ENCODE assay signal across 1 cellular context in the genomic region with DNA sequence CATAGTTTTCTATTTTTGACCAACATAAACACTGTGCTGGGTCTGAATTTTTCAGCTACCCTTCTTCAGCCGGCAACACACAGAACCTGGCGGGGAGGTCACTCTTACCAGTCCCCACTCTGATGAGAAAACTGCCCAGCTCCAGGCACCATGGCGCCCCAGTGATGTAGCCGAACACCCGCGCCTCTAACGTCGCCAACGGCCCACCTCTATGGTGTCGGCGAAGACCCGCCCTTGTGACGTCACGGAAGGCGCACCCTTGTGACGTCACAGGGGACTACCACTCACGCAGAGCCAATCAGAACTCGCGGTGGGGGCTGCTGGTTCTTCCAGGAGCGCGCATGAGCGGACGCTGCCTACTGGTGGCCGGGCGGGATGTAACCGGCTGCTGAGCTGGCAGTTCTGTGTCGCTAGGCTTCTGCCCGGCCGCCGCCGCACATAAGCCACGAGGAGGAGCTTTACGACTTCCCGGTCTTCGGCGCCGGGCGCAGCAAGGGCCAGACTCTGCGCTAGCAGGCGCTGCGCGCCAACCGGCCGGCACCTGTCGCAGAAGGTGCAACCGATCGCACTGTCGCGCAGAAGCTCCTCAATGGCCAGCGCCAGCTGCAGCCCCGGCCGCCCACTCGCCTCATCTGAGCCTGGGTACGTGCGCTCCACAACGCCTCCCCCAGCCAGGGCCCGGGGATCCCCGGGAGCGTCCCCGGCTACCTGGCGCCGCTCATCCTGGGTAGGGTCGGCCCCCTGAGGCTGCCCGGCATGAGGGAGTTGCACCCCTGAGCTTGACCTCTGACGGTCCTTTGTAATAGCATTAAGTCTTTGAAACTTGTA.
TF ChIP-seq lines count a peak whose summit lies in the region.
"Not testable (repeated sequence)": the region's sequence is repeated elsewhere in the genome, so short reads cannot be mapped to it uniquely, and the experiment has no call there.

No MANE protein-coding gene starts in this region.

TF ChIP-seq in K562, 482 proteins besides CTCF, POLR2A, EP300 and RAD21 (continued from another document and continues in another):
- TF ChIP-seq E2F8 (IDR thresholded peaks at IDR 0.05; ENCODE audit: low read depth, partially characterized antibody), result peak; percentile 95
- TF ChIP-seq, protein P1, sequence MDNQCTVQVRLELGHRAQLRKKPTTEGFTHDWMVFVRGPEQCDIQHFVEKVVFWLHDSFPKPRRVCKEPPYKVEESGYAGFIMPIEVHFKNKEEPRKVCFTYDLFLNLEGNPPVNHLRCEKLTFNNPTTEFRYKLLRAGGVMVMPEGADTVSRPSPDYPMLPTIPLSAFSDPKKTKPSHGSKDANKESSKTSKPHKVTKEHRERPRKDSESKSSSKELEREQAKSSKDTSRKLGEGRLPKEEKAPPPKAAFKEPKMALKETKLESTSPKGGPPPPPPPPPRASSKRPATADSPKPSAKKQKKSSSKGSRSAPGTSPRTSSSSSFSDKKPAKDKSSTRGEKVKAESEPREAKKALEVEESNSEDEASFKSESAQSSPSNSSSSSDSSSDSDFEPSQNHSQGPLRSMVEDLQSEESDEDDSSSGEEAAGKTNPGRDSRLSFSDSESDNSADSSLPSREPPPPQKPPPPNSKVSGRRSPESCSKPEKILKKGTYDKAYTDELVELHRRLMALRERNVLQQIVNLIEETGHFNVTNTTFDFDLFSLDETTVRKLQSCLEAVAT (IDR thresholded peaks at IDR 0.05), result peak in 1 of 2 experiments; percentile 97; a peak in 2 of 4 replicates
- peak; percentile 62; the same call in 1 of the 2 replicates for TF ChIP-seq ELF4 (CRISPR knock-in tag; IDR thresholded peaks at IDR 0.05)
- TF ChIP-seq TRIM24 (IDR thresholded peaks at IDR 0.05), result peak in 1 of 2 experiments; percentile 7; a peak in 1 of 4 replicates
- TF ChIP-seq KLF16 (IDR thresholded peaks at IDR 0.05), result peak; percentile 57
- peak; percentile 81 for TF ChIP-seq MYBL2 (IDR thresholded peaks at IDR 0.05; ENCODE audit: low read depth)
- not testable (repeated sequence) for TF ChIP-seq MYBL2 (CRISPR knock-in tag; IDR thresholded peaks at IDR 0.05; ENCODE audit: borderline replicate concordance); FOXM1 (CRISPR knock-in tag; IDR thresholded peaks at IDR 0.05; ENCODE audit: low read depth)
- peak; percentile 98 for TF ChIP-seq CREB1 (IDR thresholded peaks at IDR 0.05)
- TF ChIP-seq CREB1 (CRISPR knock-in tag; IDR thresholded peaks at IDR 0.05), result peak; percentile 99
- peak; percentile 97 for TF ChIP-seq SUPT5H (IDR thresholded peaks at IDR 0.05)
- peak; percentile 26 for TF ChIP-seq RBBP5 (IDR thresholded peaks at IDR 0.05; ENCODE audit: borderline replicate concordance, insufficient read depth, low read length, poor library complexity, severe bottlenecking)
- TF ChIP-seq, protein P2, sequence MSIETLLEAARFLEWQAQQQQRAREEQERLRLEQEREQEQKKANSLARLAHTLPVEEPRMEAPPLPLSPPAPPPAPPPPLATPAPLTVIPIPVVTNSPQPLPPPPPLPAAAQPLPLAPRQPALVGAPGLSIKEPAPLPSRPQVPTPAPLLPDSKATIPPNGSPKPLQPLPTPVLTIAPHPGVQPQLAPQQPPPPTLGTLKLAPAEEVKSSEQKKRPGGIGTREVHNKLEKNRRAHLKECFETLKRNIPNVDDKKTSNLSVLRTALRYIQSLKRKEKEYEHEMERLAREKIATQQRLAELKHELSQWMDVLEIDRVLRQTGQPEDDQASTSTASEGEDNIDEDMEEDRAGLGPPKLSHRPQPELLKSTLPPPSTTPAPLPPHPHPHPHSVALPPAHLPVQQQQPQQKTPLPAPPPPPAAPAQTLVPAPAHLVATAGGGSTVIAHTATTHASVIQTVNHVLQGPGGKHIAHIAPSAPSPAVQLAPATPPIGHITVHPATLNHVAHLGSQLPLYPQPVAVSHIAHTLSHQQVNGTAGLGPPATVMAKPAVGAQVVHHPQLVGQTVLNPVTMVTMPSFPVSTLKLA (conservative IDR thresholded peaks at IDR 0.05), result peak; percentile 86 to 94
- TF ChIP-seq SETDB1 (IDR thresholded peaks at IDR 0.05; ENCODE audit: low read length), result peak; percentile 91
- peak; percentile 97 for TF ChIP-seq POLR2B (IDR thresholded peaks at IDR 0.05; ENCODE audit: low read depth, partially characterized antibody)
- TF ChIP-seq NR2C1 (IDR thresholded peaks at IDR 0.05), result peak; percentile 38; the same call in 1 of the 2 replicates
- peak; percentile 70 for TF ChIP-seq NR2C1 (tag; IDR thresholded peaks at IDR 0.05)
- TF ChIP-seq NBN (IDR thresholded peaks at IDR 0.05; ENCODE audit: low read depth), result peak; percentile 100
- peak; percentile 58; the same call in 1 of the 2 replicates for TF ChIP-seq NFE2 (IDR thresholded peaks at IDR 0.05; ENCODE audit: low read depth)
- peak; percentile 86 to 89 for TF ChIP-seq NRF1 (conservative IDR thresholded peaks at IDR 0.05 in 1 of 2, IDR thresholded peaks at IDR 0.05 in 1 of 2)
- peak; percentile 85 to 88 for TF ChIP-seq FOXK2 (conservative IDR thresholded peaks at IDR 0.05 in 1 of 2, IDR thresholded peaks at IDR 0.05 in 1 of 2; ENCODE audit: low read depth in 2 of 2)
- peak; percentile 57; the same call in 1 of the 2 replicates for TF ChIP-seq FOXM1 (IDR thresholded peaks at IDR 0.05; ENCODE audit: low read depth)
- TF ChIP-seq, protein P3, sequence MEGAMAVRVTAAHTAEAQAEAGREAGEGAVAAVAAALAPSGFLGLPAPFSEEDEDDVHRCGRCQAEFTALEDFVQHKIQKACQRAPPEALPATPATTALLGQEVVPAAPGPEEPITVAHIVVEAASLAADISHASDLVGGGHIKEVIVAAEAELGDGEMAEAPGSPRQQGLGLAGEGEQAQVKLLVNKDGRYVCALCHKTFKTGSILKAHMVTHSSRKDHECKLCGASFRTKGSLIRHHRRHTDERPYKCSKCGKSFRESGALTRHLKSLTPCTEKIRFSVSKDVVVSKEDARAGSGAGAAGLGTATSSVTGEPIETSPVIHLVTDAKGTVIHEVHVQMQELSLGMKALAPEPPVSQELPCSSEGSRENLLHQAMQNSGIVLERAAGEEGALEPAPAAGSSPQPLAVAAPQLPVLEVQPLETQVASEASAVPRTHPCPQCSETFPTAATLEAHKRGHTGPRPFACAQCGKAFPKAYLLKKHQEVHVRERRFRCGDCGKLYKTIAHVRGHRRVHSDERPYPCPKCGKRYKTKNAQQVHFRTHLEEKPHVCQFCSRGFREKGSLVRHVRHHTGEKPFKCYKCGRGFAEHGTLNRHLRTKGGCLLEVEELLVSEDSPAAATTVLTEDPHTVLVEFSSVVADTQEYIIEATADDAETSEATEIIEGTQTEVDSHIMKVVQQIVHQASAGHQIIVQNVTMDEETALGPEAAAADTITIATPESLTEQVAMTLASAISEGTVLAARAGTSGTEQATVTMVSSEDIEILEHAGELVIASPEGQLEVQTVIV (CRISPR knock-in tag; IDR thresholded peaks at IDR 0.05; ENCODE audit: borderline replicate concordance), result peak; percentile 88; the same call in 1 of the 2 replicates
- TF ChIP-seq RFX1 (IDR thresholded peaks at IDR 0.05), result peak; percentile 56
- TF ChIP-seq ZFX (CRISPR knock-in tag; IDR thresholded peaks at IDR 0.05), result peak; percentile 87
- TF ChIP-seq ATF1 (CRISPR knock-in tag; IDR thresholded peaks at IDR 0.05), result peak; percentile 100
- TF ChIP-seq ATF1 (tag; IDR thresholded peaks at IDR 0.05), result peak; percentile 100
- peak; percentile 95 for TF ChIP-seq MAFG (tag; conservative IDR thresholded peaks at IDR 0.05)
- TF ChIP-seq E2F6 (IDR thresholded peaks at IDR 0.05; ENCODE audit: borderline replicate concordance in 1 of 2, extremely low read depth in 1 of 2, insufficient read depth in 1 of 2, insufficient read length in 1 of 2, low read depth in 1 of 2, low read length in 1 of 2, poor library complexity in 1 of 2, severe bottlenecking in 1 of 2), result peak; percentile 58 to 75
- TF ChIP-seq ZNF212 (CRISPR knock-in tag; IDR thresholded peaks at IDR 0.05), result 0 out of 2 replicates have a peak, but pooled peaks have one; percentile 43
- TF ChIP-seq CCNT2 (IDR thresholded peaks at IDR 0.05; ENCODE audit: borderline replicate concordance, extremely low read depth, insufficient read length, low read depth, low read length), result peak; percentile 39
- peak; percentile 76 for TF ChIP-seq PML (IDR thresholded peaks at IDR 0.05; ENCODE audit: low read length)
- TF ChIP-seq PKNOX1 (IDR thresholded peaks at IDR 0.05), result peak; percentile 63; the same call in 1 of the 2 replicates
- TF ChIP-seq, protein P4, sequence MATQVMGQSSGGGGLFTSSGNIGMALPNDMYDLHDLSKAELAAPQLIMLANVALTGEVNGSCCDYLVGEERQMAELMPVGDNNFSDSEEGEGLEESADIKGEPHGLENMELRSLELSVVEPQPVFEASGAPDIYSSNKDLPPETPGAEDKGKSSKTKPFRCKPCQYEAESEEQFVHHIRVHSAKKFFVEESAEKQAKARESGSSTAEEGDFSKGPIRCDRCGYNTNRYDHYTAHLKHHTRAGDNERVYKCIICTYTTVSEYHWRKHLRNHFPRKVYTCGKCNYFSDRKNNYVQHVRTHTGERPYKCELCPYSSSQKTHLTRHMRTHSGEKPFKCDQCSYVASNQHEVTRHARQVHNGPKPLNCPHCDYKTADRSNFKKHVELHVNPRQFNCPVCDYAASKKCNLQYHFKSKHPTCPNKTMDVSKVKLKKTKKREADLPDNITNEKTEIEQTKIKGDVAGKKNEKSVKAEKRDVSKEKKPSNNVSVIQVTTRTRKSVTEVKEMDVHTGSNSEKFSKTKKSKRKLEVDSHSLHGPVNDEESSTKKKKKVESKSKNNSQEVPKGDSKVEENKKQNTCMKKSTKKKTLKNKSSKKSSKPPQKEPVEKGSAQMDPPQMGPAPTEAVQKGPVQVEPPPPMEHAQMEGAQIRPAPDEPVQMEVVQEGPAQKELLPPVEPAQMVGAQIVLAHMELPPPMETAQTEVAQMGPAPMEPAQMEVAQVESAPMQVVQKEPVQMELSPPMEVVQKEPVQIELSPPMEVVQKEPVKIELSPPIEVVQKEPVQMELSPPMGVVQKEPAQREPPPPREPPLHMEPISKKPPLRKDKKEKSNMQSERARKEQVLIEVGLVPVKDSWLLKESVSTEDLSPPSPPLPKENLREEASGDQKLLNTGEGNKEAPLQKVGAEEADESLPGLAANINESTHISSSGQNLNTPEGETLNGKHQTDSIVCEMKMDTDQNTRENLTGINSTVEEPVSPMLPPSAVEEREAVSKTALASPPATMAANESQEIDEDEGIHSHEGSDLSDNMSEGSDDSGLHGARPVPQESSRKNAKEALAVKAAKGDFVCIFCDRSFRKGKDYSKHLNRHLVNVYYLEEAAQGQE (CRISPR knock-in tag; IDR thresholded peaks at IDR 0.05; ENCODE audit: low read depth), result peak; percentile 63; the same call in 1 of the 2 replicates
- TF ChIP-seq SIN3B (IDR thresholded peaks at IDR 0.05; ENCODE audit: low read depth), result peak; percentile 95
- peak; percentile 100 for TF ChIP-seq KHSRP (IDR thresholded peaks at IDR 0.05)
- TF ChIP-seq L3MBTL2 (IDR thresholded peaks at IDR 0.05), result peak; percentile 85
- TF ChIP-seq TCF3 (CRISPR knock-in tag; IDR thresholded peaks at IDR 0.05), result peak; percentile 22; the same call in 1 of the 2 replicates
- TF ChIP-seq, protein P5, sequence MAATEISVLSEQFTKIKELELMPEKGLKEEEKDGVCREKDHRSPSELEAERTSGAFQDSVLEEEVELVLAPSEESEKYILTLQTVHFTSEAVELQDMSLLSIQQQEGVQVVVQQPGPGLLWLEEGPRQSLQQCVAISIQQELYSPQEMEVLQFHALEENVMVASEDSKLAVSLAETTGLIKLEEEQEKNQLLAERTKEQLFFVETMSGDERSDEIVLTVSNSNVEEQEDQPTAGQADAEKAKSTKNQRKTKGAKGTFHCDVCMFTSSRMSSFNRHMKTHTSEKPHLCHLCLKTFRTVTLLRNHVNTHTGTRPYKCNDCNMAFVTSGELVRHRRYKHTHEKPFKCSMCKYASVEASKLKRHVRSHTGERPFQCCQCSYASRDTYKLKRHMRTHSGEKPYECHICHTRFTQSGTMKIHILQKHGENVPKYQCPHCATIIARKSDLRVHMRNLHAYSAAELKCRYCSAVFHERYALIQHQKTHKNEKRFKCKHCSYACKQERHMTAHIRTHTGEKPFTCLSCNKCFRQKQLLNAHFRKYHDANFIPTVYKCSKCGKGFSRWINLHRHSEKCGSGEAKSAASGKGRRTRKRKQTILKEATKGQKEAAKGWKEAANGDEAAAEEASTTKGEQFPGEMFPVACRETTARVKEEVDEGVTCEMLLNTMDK (IDR thresholded peaks at IDR 0.05; ENCODE audit: borderline replicate concordance, insufficient read depth, low read depth, low read length, poor library complexity, severe bottlenecking), result peak; percentile 79
- TF ChIP-seq ZNF384 (IDR thresholded peaks at IDR 0.05; ENCODE audit: low read depth, low read length), result 0 out of 2 replicates have a peak, but pooled peaks have one; percentile 27
- peak; percentile 84; the same call in 1 of the 2 replicates for TF ChIP-seq LCOR (CRISPR knock-in tag; IDR thresholded peaks at IDR 0.05)
- peak; percentile 46 for TF ChIP-seq NEUROD1 (IDR thresholded peaks at IDR 0.05; ENCODE audit: borderline replicate concordance, low read depth, low read length, partially characterized antibody)
- peak; percentile 93 for TF ChIP-seq CC2D1A (IDR thresholded peaks at IDR 0.05)
- peak; percentile 98 for TF ChIP-seq NFRKB (IDR thresholded peaks at IDR 0.05; ENCODE audit: low read depth)
- peak; percentile 53 for TF ChIP-seq GABPA (tag; conservative IDR thresholded peaks at IDR 0.05; ENCODE audit: low read depth)
- peak; percentile 89 for TF ChIP-seq POLR2G (IDR thresholded peaks at IDR 0.05; ENCODE audit: low read depth, low read length)
